11 cellular contexts compared by ENCODE assay signal in genomic region chr10:49762566-49762877, GRCh38. TPM values are rescaled to one million over a fixed set of nuclear protein-coding genes. Genes with fewer than 3 reads are reported as not detected.
A peak's percentile ranks its signal among the peaks of the same experiment; 100 is the strongest.
DNase-seq lines count a peak whose midpoint lies in the region; ATAC-seq, FAIRE-seq and TF ChIP-seq lines count a peak whose summit lies in the region.
"Had no signal": no experiment of that assay in that cellular context is flagged by ENCODE, and none has a peak within 500 bp of the region (broad histone marks: within the 10 kb centered on the region; RNA-seq: fewer than 3 reads in every experiment).

No MANE protein-coding gene starts in this region.

- TF ChIP-seq EP300 in K562 (IDR thresholded peaks at IDR 0.05; ENCODE audit: low read length) = no peak

- 35 to 37% methylated on average over 4 of the region's 4 CpGs for WGBS in heart right ventricle, 2 donors
- 28% methylated on average over 4 of the region's 4 CpGs for WGBS in K562 (ENCODE audit: insufficient coverage, low coverage, missing lambda C conversion rate)

- H3K27me3 ChIP-seq in heart right ventricle (peaks cover 0 to 67% (median 56%) of the 10 kb centered on the region in 7 donors), K562 (ENCODE audit: control insufficient read depth in 2 of 2, insufficient read depth in 2 of 2, low read length in 2 of 2) (peaks cover 2 to 3% of the 10 kb centered on the region in 2 experiments; a peak in 2 of 5 replicates), uterus (no peaks in the 10 kb centered on the region)

- H2AFZ ChIP-seq in K562 (ENCODE audit: low read depth, low read length) = no peak overlapping the region

- H3K27ac ChIP-seq in heart right ventricle = no peak overlapping the region
- no peak overlapping the region for H3K27ac ChIP-seq in K562 (ENCODE audit: extremely low read depth, low read depth, low read length)
- H3K27ac ChIP-seq in uterus = no peak overlapping the region
- H3K27ac ChIP-seq: tibial nerve had no signal

- H3K9me3 ChIP-seq in heart right ventricle = peaks cover 0 to 12% (median 5%) of the 10 kb centered on the region in 11 donors
- no peaks in the 10 kb centered on the region for H3K9me3 ChIP-seq in K562 (replicated peaks; ENCODE audit: control insufficient read depth, insufficient read depth, low read depth, low read length)
- H3K9me3 ChIP-seq in uterus = no peaks in the 10 kb centered on the region
- no peaks in the 10 kb centered on the region for H3K9me3 ChIP-seq in mucosa of descending colon

- H3K9me3 Mint-ChIP-seq in memory B cell = peaks cover 6% of the 10 kb centered on the region

- H3K9ac ChIP-seq in K562 (ENCODE audit: insufficient read depth in 1 of 2, low read depth in 2 of 2, low read length in 2 of 2) = no peak overlapping the region

- CTCF ChIA-PET in K562 (lab: Yijun Ruan, JAX; ENCODE audit: low intra/inter-chr PET ratio) = no interaction called here

- no TSS peak for BruUV-seq in K562 (replicated peaks; lab: Mats Ljungman, UMichigan)

- no peak for DNase-seq in heart right ventricle
- DNase-seq in left cardiac atrium = no peak
- DNase-seq in K562 (ENCODE audit: extremely low read depth in 1 of 4, low spot score in 3 of 4) = no peak
- DNase-seq in memory B cell (ENCODE audit: low spot score in 2 of 2) = no peak
- DNase-seq in uterus = no peak
- DNase-seq in mucosa of descending colon = no peak
- no peak for DNase-seq in iPS-NIHi11 (ENCODE audit: low spot score)
- DNase-seq: SIG-M5 had no signal

- in situ Hi-C loops in K562 (cut with MboI) = no loop called here

- TF ChIP-seq POLR2A in K562 (conservative IDR thresholded peaks at IDR 0.05) (no peak), uterus (IDR thresholded peaks at IDR 0.05) (no peak)

- H3K4me3 Mint-ChIP-seq in memory B cell = peak overlapping the region; percentile 48

- H3K4me2 ChIP-seq in K562 (ENCODE audit: insufficient read depth, low read length) = peak overlapping the region; percentile 73; the same call in 1 of the 2 replicates

- intact Hi-C loops in heart right ventricle (cut with DNase I) = no loop called here
- intact Hi-C loops in left cardiac atrium (cut with DNase I) = loop anchor here in 1 of 2 donors (10.0 kb wide), 1 partner anchor 158 kb away; no protein-coding TSS in a partner anchor
- intact Hi-C loops in K562 (cut with micrococcal nuclease) = no loop called here
- intact Hi-C loops in uterus (cut with DNase I; ENCODE audit: low total_unique reads) = no loop called here
- intact Hi-C loops in mucosa of descending colon (cut with DNase I, micrococcal nuclease) = no loop called here

- POLR2A ChIA-PET in K562 (lab: Yijun Ruan, JAX) = no interaction called here

- peaks cover 4% of the 10 kb centered on the region for H3K4me1 Mint-ChIP-seq in memory B cell

- H3K9me1 ChIP-seq in K562 (ENCODE audit: control insufficient read depth, insufficient read depth, low read length) = peaks cover 5% of the 10 kb centered on the region

- H3K27me3 Mint-ChIP-seq in memory B cell = peaks cover 22% of the 10 kb centered on the region

- no peaks in the 10 kb centered on the region for H3K36me3 Mint-ChIP-seq in memory B cell

- no peaks in the 10 kb centered on the region for H3K79me2 ChIP-seq in K562 (ENCODE audit: control insufficient read depth, insufficient read depth, low read length)

- H3K27ac Mint-ChIP-seq in memory B cell = no peak overlapping the region

- H3K36me3 ChIP-seq in heart right ventricle = no peaks in the 10 kb centered on the region
- H3K36me3 ChIP-seq in K562 (ENCODE audit: control insufficient read depth, insufficient read depth, low read length) = no peaks in the 10 kb centered on the region
- no peaks in the 10 kb centered on the region for H3K36me3 ChIP-seq in uterus
- no peaks in the 10 kb centered on the region for H3K36me3 ChIP-seq in mucosa of descending colon (ENCODE audit: low read depth)
- H3K36me3 ChIP-seq: tibial nerve had no signal

- FAIRE-seq in K562 (lab: Jason Lieb, UNC) = no peak

- H4K20me1 ChIP-seq in K562 (replicated peaks; ENCODE audit: control insufficient read depth, insufficient read depth, low read length) = 0 out of 2 replicates have a peak, but pooled peaks cover 16% of the 10 kb centered on the region

- no peak for TF ChIP-seq CTCF in heart right ventricle (IDR thresholded peaks at IDR 0.05)
- no peak for TF ChIP-seq CTCF in K562 (IDR thresholded peaks at IDR 0.05 in 2 of 3, conservative IDR thresholded peaks at IDR 0.05 in 1 of 3; ENCODE audit: insufficient read depth in 2 of 3, low read depth in 1 of 3, low read length in 3 of 3)
- no peak for TF ChIP-seq CTCF in uterus (IDR thresholded peaks at IDR 0.05)
- no peak for TF ChIP-seq CTCF in mucosa of descending colon (IDR thresholded peaks at IDR 0.05)

- H3K4me3 ChIP-seq in heart right ventricle (peak overlapping the region in 9 of 10 donors; percentile 45 to 65 (median 57)), K562 (peak overlapping the region; percentile 62; the same call in 1 of the 2 replicates), uterus (peak overlapping the region; percentile 14 to 48), mucosa of descending colon (no peak overlapping the region)

- ATAC-seq in heart right ventricle = no peak
- ATAC-seq in left cardiac atrium = no peak
- no peak for ATAC-seq in K562
- no peak for ATAC-seq in memory B cell (ENCODE audit: low read depth)
- no peak for ATAC-seq in HG02970 (IDR thresholded peaks at IDR 0.05; ENCODE audit: low FRiP score, unreplicated experiment)
- ATAC-seq in mucosa of descending colon = no peak

- H3K4me1 ChIP-seq in heart right ventricle (peaks cover 0 to 10% (median 0%) of the 10 kb centered on the region in 9 donors), K562 (replicated peaks in 1 of 2; ENCODE audit: control insufficient read depth in 2 of 2, insufficient read depth in 2 of 2, low read length in 2 of 2) (peaks cover 0 to 12% of the 10 kb centered on the region in 2 experiments; a peak in 2 of 5 replicates), uterus (no peaks in the 10 kb centered on the region), mucosa of descending colon (ENCODE audit: low read depth) (peaks cover 7% of the 10 kb centered on the region)

- TF ChIP-seq RAD21 in K562 (CRISPR knock-in tag; conservative IDR thresholded peaks at IDR 0.05 in 1 of 2, IDR thresholded peaks at IDR 0.05 in 1 of 2) = no peak

TF ChIP-seq in K562, 482 proteins besides CTCF, POLR2A, EP300 and RAD21 (continues in another document):
- TF ChIP-seq EHMT2 (IDR thresholded peaks at IDR 0.05) (0 out of 2 replicates have a peak, but pooled peaks have one; percentile 6), ZNF197 (CRISPR knock-in tag; IDR thresholded peaks at IDR 0.05; ENCODE audit: low read depth) (peak; percentile 23; the same call in 1 of the 2 replicates), TFE3 (CRISPR knock-in tag; IDR thresholded peaks at IDR 0.05) (no peak), DMBX1 (CRISPR knock-in tag; IDR thresholded peaks at IDR 0.05; ENCODE audit: borderline replicate concordance) (0 out of 2 replicates have a peak, but pooled peaks have one; percentile 5), HDAC1 (IDR thresholded peaks at IDR 0.05) (0 out of 4 replicates have a peak, but pooled peaks of 1 of the 2 experiments have one; percentile 1), TSC22D4 (tag; IDR thresholded peaks at IDR 0.05) (no peak), ATF1 (CRISPR knock-in tag; IDR thresholded peaks at IDR 0.05) (no peak), ATF1 (tag; IDR thresholded peaks at IDR 0.05) (peak; percentile 75), SMAD4 (CRISPR knock-in tag; conservative IDR thresholded peaks at IDR 0.05) (0 out of 2 replicates have a peak, but pooled peaks have one; percentile 8), ZNF165 (CRISPR knock-in tag; IDR thresholded peaks at IDR 0.05; ENCODE audit: borderline replicate concordance) (no peak)

RNA-seq across cellular contexts. Expression of gene OGDHL, which starts 0.4 kb away (rescaled TPM):
- total RNA-seq in heart right ventricle (10 to 100 TPM in 2 of 10 donors, 1 to 10 TPM in 4, under 1 TPM in 4; 0.82 to 11.4 (median 3.9) TPM), left cardiac atrium (1 to 10 TPM; 3.4 to 4.2 TPM), K562 (2014; rRNA removed) (0.94 and 0.95 TPM in 2 replicates), K562 (2014; rRNA removed; fragmentation: Illumina TruSeq; extraction: Trizol) (0.45 and 0.51 TPM in 2 replicates), K562 (2015; rRNA removed; fragmentation: Illumina TruSeq; extraction: Trizol) (0.72 and 0.91 TPM in 2 replicates), K562 (2021) (1.4 and 1.8 TPM in 2 replicates), uterus (1 to 10 TPM in 1 of 4 donors, under 1 TPM in 1, not detected in 2; 0.15 to 5.9 TPM), mucosa of descending colon (1 to 10 TPM; 1.9 to 2.6 (median 2.5) TPM)
- polyA plus RNA-seq in heart right ventricle (1 to 10 TPM in 1 of 2 donors, under 1 TPM in 1; 0.07 to 1.8 TPM), K562 (2011; rRNA removed) (1.5 and 1.8 TPM in 2 replicates), K562 (2014; fragmentation: Illumina TruSeq; extraction: Trizol) (0.80 and 1.2 TPM in 2 replicates), K562 (2014; fragmentation: Nextera tagmentation; extraction: Ambion mirVana) (under 1 TPM; 0.01 to 0.15 TPM), K562 (2014; rRNA removed) (1.5 and 1.7 TPM in 2 replicates)
- total RNA-seq in K562 (2011; cell fraction: chromatin; rRNA removed; ENCODE audit: low replicate concordance) = 3.5 and 13.7 TPM in 2 replicates
- total RNA-seq in K562 (2011; cell fraction: nucleolus; rRNA removed) = 7.3 and 9.6 TPM in 2 replicates
- 8.6 and 10.0 TPM in 2 replicates for total RNA-seq in K562 (2011; cell fraction: nucleoplasm; rRNA removed)
- 0.87 and 2.0 TPM in 2 replicates for polyA plus RNA-seq in K562 (2011; cell fraction: cytosol; rRNA removed)
- 10.0 and 23.5 TPM in 2 replicates for polyA plus RNA-seq in K562 (2011; cell fraction: nucleus; rRNA removed)
- 0.76 and 1.2 TPM in 2 replicates for polyA plus RNA-seq in K562 (2012)
- 0.81 and 1.5 TPM in 2 replicates for polyA minus RNA-seq in K562 (2011; rRNA and poly(A)+ RNA removed)
- polyA minus RNA-seq in K562 (2011; cell fraction: cytosol; rRNA and poly(A)+ RNA removed) = 0.67 and 0.91 TPM in 2 replicates
- 5.6 and 7.9 TPM in 2 replicates for polyA minus RNA-seq in K562 (2011; cell fraction: nucleus; rRNA and poly(A)+ RNA removed)
- total RNA-seq: posterior vena cava, tibial nerve had no signal
